In the genomic region with DNA sequence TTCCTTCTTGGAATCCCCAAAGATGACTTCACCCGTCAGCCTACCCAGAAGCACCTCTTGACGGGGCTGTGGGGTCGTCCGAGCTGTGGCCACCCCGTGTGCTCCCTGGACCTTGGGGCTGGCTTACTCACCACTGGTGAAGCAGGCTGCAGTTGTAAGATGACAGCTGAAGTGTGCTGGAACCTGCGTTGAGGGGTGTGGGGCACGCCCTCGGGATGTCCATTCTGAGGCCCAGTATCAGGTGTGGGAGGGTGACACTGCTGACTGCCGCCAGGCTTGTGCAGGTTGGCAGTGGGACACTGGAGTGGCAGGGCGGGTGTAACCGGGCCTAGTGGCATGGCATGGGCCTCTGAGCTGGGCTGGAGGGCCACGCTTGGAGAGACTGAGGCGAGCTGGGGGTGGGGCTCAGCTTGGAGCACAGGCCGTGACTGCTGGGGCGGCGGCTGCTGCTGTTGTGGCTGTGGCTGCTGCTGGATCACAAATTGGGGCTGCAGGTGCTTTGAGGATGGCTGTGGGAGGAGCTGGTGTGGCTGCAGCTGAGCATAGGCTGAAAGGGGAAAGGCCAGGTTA, we compare ENCODE assay signal across 31 cellular contexts. TPM values are rescaled to one million over a fixed set of nuclear protein-coding genes. Genes with fewer than 3 reads are reported as not detected.
"Had no signal": no experiment of that assay in that cellular context is flagged by ENCODE, and none has a peak within 500 bp of the region (broad histone marks: within the 10 kb centered on the region; RNA-seq: fewer than 3 reads in every experiment).

No MANE protein-coding gene starts in this region.

- H3K27me3 ChIP-seq: MG63 had no signal

- H3K36me3 ChIP-seq: MG63 had no signal

- H3K4me2 ChIP-seq: KMS-11 had no signal

- H3K36me3 Mint-ChIP-seq: activated naive CD4-positive, alpha-beta T cell treated with anti-CD3 and anti-CD28 coated beads, Interleukin-2, amount 10 ng/mL, durations not matched to agents 7 days and 5 days; T-cell had no signal

- H3K4me3 ChIP-seq: MG63, SK-N-MC had no signal

- H3K4me3 Mint-ChIP-seq: activated CD8-positive, alpha-beta T cell treated with anti-CD3 and anti-CD28 coated beads for 36 hours; activated naive CD4-positive, alpha-beta T cell treated with anti-CD3 and anti-CD28 coated beads, Interleukin-2, amount 10 ng/mL, durations not matched to agents 7 days and 5 days; activated naive CD8-positive, alpha-beta T cell treated with anti-CD3 and anti-CD28 coated beads for 36 hours; activated T-cell treated with anti-CD3 and anti-CD28 coated beads, Interleukin-2, amount 50 U/mL, for 72 hours; T-cell had no signal

- DNase-seq: activated CD4-positive, alpha-beta T cell treated with anti-CD3 and anti-CD28 coated beads for 4 hours; activated CD8-positive, alpha-beta memory T cell treated with anti-CD3 and anti-CD28 coated beads, Interleukin-2, amount 50 U/mL, for 4 hours; activated CD8-positive, alpha-beta T cell treated with anti-CD3 and anti-CD28 coated beads for 36 hours; activated gamma-delta T cell treated with Interleukin-2 at 50 U/mL for 16 hours; activated naive CD4-positive, alpha-beta T cell treated with anti-CD3 and anti-CD28 coated beads, Interleukin-2, amount 10 ng/mL, durations not matched to agents 7 days and 5 days; activated naive CD8-positive, alpha-beta T cell treated with anti-CD3 and anti-CD28 coated beads for 36 hours; activated T-cell treated with anti-CD3 and anti-CD28 coated beads, Interleukin-2, amount 50 U/mL, for 72 hours; caudate nucleus; MG63; MV-4-11; NCI-H1092 treated with DMSO at 0.1 percent for 48 hours; NCI-H1417 treated with DMSO at 0.1 percent for 48 hours; NCI-H1694; NCI-H2029; NCI-H2107; NCI-H2171 treated with DMSO at 0.1 percent for 48 hours; NCI-H226; NCI-H526 treated with DMSO at 0.1 percent for 48 hours; NCI-H82; OCI-M1; RPMI8226; T-cell; WERI-Rb-1 had no signal

- H3K9me3 Mint-ChIP-seq: activated CD8-positive, alpha-beta T cell treated with anti-CD3 and anti-CD28 coated beads for 36 hours; activated naive CD4-positive, alpha-beta T cell treated with anti-CD3 and anti-CD28 coated beads, Interleukin-2, amount 10 ng/mL, durations not matched to agents 7 days and 5 days; activated naive CD8-positive, alpha-beta T cell treated with anti-CD3 and anti-CD28 coated beads for 36 hours; activated T-cell treated with anti-CD3 and anti-CD28 coated beads, Interleukin-2, amount 50 U/mL, for 72 hours; activated T-helper 2 cell treated with anti-CD3 and anti-CD28 coated beads, Interferon-gamma antibody, Interleukin-2, Interleukin-4, amounts not matched to agents 10 μg/mL and 5 μg/mL and 100 μg/mL, durations not matched to agents 14 hours and 24 hours and 36 hours; T-cell had no signal

- H3K9ac ChIP-seq: KMS-11 had no signal

- H3K27ac ChIP-seq: KMS-11, SK-N-MC had no signal

- H3K27me3 Mint-ChIP-seq: activated CD8-positive, alpha-beta T cell treated with anti-CD3 and anti-CD28 coated beads for 36 hours; activated naive CD8-positive, alpha-beta T cell treated with anti-CD3 and anti-CD28 coated beads for 36 hours; T-cell had no signal

- ATAC-seq: activated CD4-positive, CD25-positive, alpha-beta regulatory T cell treated with anti-CD3 and anti-CD28 coated beads, Interleukin-2, amount 50 U/mL, for 24 hours; activated CD8-positive, alpha-beta T cell treated with anti-CD3 and anti-CD28 coated beads for 36 hours; activated T-cell treated with anti-CD3 and anti-CD28 coated beads, Interleukin-2, amount 50 U/mL, for 72 hours; Panc1; Right ventricle myocardium inferior; T-cell had no signal

- H3K27ac Mint-ChIP-seq: activated CD8-positive, alpha-beta T cell treated with anti-CD3 and anti-CD28 coated beads for 36 hours; activated naive CD8-positive, alpha-beta T cell treated with anti-CD3 and anti-CD28 coated beads for 36 hours; activated T-cell treated with anti-CD3 and anti-CD28 coated beads, Interleukin-2, amount 50 U/mL, for 72 hours; activated T-helper 2 cell treated with anti-CD3 and anti-CD28 coated beads, Interferon-gamma antibody, Interleukin-2, Interleukin-4, amounts not matched to agents 10 μg/mL and 5 μg/mL and 100 μg/mL, durations not matched to agents 14 hours and 24 hours and 36 hours; T-cell had no signal

- H3K9me3 ChIP-seq: MG63 had no signal

RNA-seq across cellular contexts. Expression of a gene that starts 33.9 kb away (rescaled TPM):
- total RNA-seq: activated CD8-positive, alpha-beta T cell treated with anti-CD3 and anti-CD28 coated beads for 36 hours; activated naive CD8-positive, alpha-beta T cell treated with anti-CD3 and anti-CD28 coated beads for 36 hours; activated T-cell treated with anti-CD3 and anti-CD28 coated beads, Interleukin-2, amount 50 U/mL, for 72 hours; activated T-helper 2 cell treated with anti-CD3 and anti-CD28 coated beads, Interferon-gamma antibody, Interleukin-2, Interleukin-4, amounts not matched to agents 10 μg/mL and 5 μg/mL and 100 μg/mL, durations not matched to agents 14 hours and 24 hours and 36 hours; NCI-H460; Right ventricle myocardium inferior; T-helper 2 cell treated with Interferon-gamma antibody and Interleukin-4, amounts not matched to agents 100 ng/mL and 5 ng/mL, for 36 hours had no signal
